In the genomic region with DNA sequence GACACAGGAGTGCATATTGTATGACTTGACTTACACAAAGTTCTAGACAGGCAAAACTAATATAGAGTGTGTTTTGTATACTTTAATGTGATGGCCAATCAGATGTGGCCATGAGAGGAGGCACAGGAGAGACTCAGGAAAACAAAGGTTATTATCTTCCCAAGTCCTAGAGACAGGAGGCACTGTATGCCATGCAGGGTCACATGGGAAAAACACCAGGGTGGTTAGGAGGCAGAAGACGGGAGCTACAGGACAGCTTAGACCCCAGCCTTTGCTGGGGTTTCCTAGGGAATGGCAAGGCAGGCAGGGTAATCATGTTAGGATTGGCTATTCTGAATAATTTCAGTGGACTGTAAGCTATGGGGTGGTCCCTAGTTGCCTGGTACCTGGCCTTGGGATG, we compare ENCODE assay signal across 36 cellular contexts.
"Had no signal": no experiment of that assay in that cellular context is flagged by ENCODE, and none has a peak within 500 bp of the region (broad histone marks: within the 10 kb centered on the region; RNA-seq: fewer than 3 reads in every experiment).

No MANE protein-coding gene starts in this region.

- H3K36me3 ChIP-seq: MG63 had no signal

- H3K4me2 ChIP-seq: KMS-11 had no signal

- H3K27ac ChIP-seq: KMS-11 had no signal

- DNase-seq: Karpas-422, Kasumi-1, MG63, MM.1S, MV-4-11, NCI-H1048, NCI-H1092, NCI-H1092 treated with DMSO at 0.1 percent for 48 hours, NCI-H1105, NCI-H1105 treated with DMSO at 0.1 percent for 48 hours, NCI-H1417, NCI-H1417 treated with DMSO at 0.1 percent for 48 hours, NCI-H1436, NCI-H1436 treated with DMSO at 0.1 percent for 48 hours, NCI-H146, NCI-H1694, NCI-H1694 treated with DMSO at 0.1 percent for 48 hours, NCI-H187, NCI-H187 treated with DMSO at 0.1 percent for 48 hours, NCI-H1930, NCI-H2029, NCI-H2029 treated with DMSO at 0.1 percent for 48 hours, NCI-H2081, NCI-H2081 treated with DMSO at 0.1 percent for 48 hours, NCI-H2107, NCI-H2171, NCI-H2171 treated with DMSO at 0.1 percent for 48 hours, NCI-H2227 treated with DMSO at 0.1 percent for 48 hours, NCI-H226, NCI-H345, NCI-H446, NCI-H446 treated with DMSO at 0.1 percent for 48 hours, NCI-H510A, NCI-H510A treated with DMSO at 0.1 percent for 48 hours, NCI-H524 had no signal

- H3K4me3 ChIP-seq: MG63 had no signal

- H3K27me3 ChIP-seq: MG63 had no signal
